ENCODE assay signal across 10 cellular contexts in the genomic region with DNA sequence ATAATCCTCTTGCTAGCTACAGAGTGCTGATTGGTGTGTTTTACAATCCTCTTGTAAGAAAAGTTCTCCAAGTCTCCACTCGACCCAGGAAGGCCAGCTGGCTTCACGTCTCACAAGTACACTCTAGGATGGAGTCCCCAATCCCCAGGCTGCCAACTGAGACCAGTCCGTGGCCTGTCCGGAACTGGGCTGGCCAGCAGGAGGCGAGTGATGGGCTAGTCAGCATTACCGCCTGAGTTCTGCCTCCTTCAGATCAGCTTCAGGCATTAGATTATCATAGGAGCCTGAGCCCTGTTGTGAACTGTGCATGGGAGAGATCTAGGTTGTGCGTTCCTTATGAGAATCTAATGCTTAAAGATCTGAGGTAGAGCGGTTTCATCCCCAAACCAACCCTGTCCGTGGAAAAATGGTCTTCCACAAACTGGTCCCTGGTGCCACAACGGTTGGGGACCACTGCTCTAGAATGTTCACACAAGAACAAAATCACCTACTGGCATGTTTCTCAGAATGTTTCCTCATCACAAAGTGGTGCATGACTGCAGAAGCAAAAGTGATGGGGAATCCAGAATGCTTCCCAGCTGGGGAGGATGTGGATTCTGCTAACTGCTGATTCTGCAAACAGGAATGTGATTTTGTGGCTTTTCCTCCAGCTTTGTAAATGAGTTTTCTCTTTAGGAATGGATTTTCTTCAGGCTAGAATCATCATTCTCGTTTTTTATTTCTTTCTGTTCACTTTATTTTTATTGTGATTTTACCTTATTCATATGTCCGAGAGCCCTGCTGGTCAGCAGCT. TPM values are rescaled to one million over a fixed set of nuclear protein-coding genes. Genes with fewer than 3 reads are reported as not detected.
DNase-seq lines count a peak whose midpoint lies in the region; ATAC-seq, FAIRE-seq and TF ChIP-seq lines count a peak whose summit lies in the region.
"Had no signal": no experiment of that assay in that cellular context is flagged by ENCODE, and none has a peak within 500 bp of the region (broad histone marks: within the 10 kb centered on the region; RNA-seq: fewer than 3 reads in every experiment).

No MANE protein-coding gene starts in this region.

- ATAC-seq in lower lobe of right lung = no peak
- ATAC-seq in HG03025 (IDR thresholded peaks at IDR 0.05; ENCODE audit: low FRiP score, unreplicated experiment) = no peak

- H3K9ac ChIP-seq in kidney (ENCODE audit: low read length in 2 of 2) = no peak overlapping the region

- no peak for FAIRE-seq in kidney (lab: Jason Lieb, UNC)

- TF ChIP-seq CTCF in AG09319 (IDR thresholded peaks at IDR 0.05; ENCODE audit: low read depth, low read length) (no peak), lower lobe of right lung (IDR thresholded peaks at IDR 0.05) (no peak), kidney (IDR thresholded peaks at IDR 0.05; ENCODE audit: borderline replicate concordance, extremely low read depth, insufficient read depth) (no peak)

- no peaks in the 10 kb centered on the region for H3K27me3 ChIP-seq in lower lobe of right lung (ENCODE audit: low read depth)

- peaks cover 57% of the 10 kb centered on the region for H3K4me1 ChIP-seq in lower lobe of right lung
- peaks cover 8 to 11% of the 10 kb centered on the region in 2 donors for H3K4me1 ChIP-seq in kidney (ENCODE audit: control insufficient read depth in 1 of 2, insufficient read depth in 1 of 2, low read depth in 1 of 2, low read length in 2 of 2)

- H3K27ac ChIP-seq in angular gyrus (ENCODE audit: low read depth, low read length) (peak overlapping the region; percentile 29), lower lobe of right lung (peak overlapping the region; percentile 24), kidney (ENCODE audit: low read depth in 2 of 2, low read length in 2 of 2) (no peak overlapping the region)
- H3K27ac ChIP-seq: coronary artery had no signal

- intact Hi-C loops in lower lobe of right lung (cut with DNase I) = no loop called here
- intact Hi-C loops in kidney (cut with DNase I) = no loop called here

- DNase-seq in AG09319 (ENCODE audit: extremely low read depth, low read depth) (peak; percentile 75), HCEC 1CT (peak; percentile 80), lower lobe of right lung (no peak), COR-L47 (lab: John Stamatoyannopoulos, UW) (no peak), kidney (no peak)
- DNase-seq in activated CD4-positive, alpha-beta T cell treated with anti-CD3 and anti-CD28 coated beads for 48 hours = no peak
- DNase-seq: islet precursor cell had no signal

- H3K9me3 ChIP-seq in lower lobe of right lung = no peaks in the 10 kb centered on the region
- H3K9me3 ChIP-seq in kidney (ENCODE audit: control insufficient read depth in 1 of 2, low read length in 2 of 2) = no peaks in the 10 kb centered on the region

- H3K4me3 ChIP-seq in lower lobe of right lung (no peak overlapping the region), kidney (ENCODE audit: low read length in 2 of 2) (no peak overlapping the region)
- H3K4me3 ChIP-seq: coronary artery had no signal

- no peaks in the 10 kb centered on the region for H3K36me3 ChIP-seq in lower lobe of right lung
- H3K36me3 ChIP-seq in kidney (ENCODE audit: control insufficient read depth in 1 of 2, insufficient read depth in 2 of 2, low read length in 2 of 2) = no peaks in the 10 kb centered on the region

RNA-seq across cellular contexts. Expression of gene SEPTIN11, which starts 40.9 kb away (rescaled TPM):
- total RNA-seq in lower lobe of right lung (127 TPM), kidney (118 TPM)
- polyA plus RNA-seq in kidney (ENCODE audit: insufficient read depth, low read depth, low replicate concordance) = 38.0 TPM

Comparison
In these comparisons a context has a peak if more than half of its experiments do, and no peak if none do; other contexts are left out.
1. DNase-seq: peak in AG09319 (single experiment) and HCEC 1CT (single experiment); none in lower lobe of right lung (single experiment), COR-L47 (single experiment), kidney (single experiment) and activated CD4-positive, alpha-beta T cell treated with anti-CD3 and anti-CD28 coated beads for 48 hours (single experiment).
2. H3K27ac ChIP-seq: peak in angular gyrus (single experiment) and lower lobe of right lung (single experiment); none in kidney (0 of 2).